ENCODE assay signal across 1 cellular context in the genomic region with DNA sequence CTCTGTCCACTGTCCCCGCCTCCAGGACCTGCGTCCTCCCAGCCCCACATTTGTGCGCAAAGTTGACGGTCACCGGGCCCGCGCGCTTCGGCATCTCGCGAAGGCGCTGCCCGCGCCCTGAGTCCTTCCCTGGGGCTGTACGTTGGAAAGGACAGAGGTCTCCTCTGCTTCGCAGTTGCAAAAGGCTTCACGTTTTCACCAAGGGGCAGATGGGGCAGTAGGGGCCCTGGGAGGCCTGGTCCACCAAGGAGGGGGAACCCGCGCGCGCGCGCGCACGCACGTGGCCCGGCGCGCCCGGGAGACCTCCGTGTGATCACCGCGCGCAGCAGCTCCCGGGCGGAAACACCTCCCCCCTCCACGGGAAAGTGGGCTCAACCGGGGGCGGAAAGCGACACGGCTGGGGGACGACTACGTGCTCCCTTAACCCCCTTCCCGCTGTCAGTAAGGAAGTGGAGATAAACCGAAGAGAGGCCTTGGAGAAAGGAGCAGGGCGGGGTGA.
A peak's percentile ranks its signal among the peaks of the same experiment; 100 is the strongest.
TF ChIP-seq lines count a peak whose summit lies in the region.

No MANE protein-coding gene starts in this region.

TF ChIP-seq in HepG2, 621 proteins besides CTCF, POLR2A, EP300 and RAD21 (continues in another document):
- no peak for TF ChIP-seq ZNF883 (CRISPR knock-in tag; IDR thresholded peaks at IDR 0.05; ENCODE audit: not compliant biosample characterization)
- no peak for TF ChIP-seq RFX1 (IDR thresholded peaks at IDR 0.05)
- TF ChIP-seq, protein P1, sequence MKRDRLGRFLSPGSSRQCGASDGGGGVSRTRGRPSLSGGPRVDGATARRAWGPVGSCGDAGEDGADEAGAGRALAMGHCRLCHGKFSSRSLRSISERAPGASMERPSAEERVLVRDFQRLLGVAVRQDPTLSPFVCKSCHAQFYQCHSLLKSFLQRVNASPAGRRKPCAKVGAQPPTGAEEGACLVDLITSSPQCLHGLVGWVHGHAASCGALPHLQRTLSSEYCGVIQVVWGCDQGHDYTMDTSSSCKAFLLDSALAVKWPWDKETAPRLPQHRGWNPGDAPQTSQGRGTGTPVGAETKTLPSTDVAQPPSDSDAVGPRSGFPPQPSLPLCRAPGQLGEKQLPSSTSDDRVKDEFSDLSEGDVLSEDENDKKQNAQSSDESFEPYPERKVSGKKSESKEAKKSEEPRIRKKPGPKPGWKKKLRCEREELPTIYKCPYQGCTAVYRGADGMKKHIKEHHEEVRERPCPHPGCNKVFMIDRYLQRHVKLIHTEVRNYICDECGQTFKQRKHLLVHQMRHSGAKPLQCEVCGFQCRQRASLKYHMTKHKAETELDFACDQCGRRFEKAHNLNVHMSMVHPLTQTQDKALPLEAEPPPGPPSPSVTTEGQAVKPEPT (CRISPR knock-in tag; IDR thresholded peaks at IDR 0.05; ENCODE audit: low read depth) = no peak
- TF ChIP-seq ZNF343 (CRISPR knock-in tag; IDR thresholded peaks at IDR 0.05) = no peak
- TF ChIP-seq ISL2 (CRISPR knock-in tag; IDR thresholded peaks at IDR 0.05) = no peak
- TF ChIP-seq KLF11 (CRISPR knock-in tag; IDR thresholded peaks at IDR 0.05) = no peak
- TF ChIP-seq KAT2B (IDR thresholded peaks at IDR 0.05; ENCODE audit: borderline replicate concordance, low read depth, low read length) = no peak
- no peak for TF ChIP-seq ZNF816 (CRISPR knock-in tag; IDR thresholded peaks at IDR 0.05; ENCODE audit: borderline replicate concordance)
- TF ChIP-seq GATA4 (IDR thresholded peaks at IDR 0.05; ENCODE audit: borderline replicate concordance, low read depth) = no peak
- peak; percentile 91 for TF ChIP-seq PRPF4 (IDR thresholded peaks at IDR 0.05; ENCODE audit: low read depth, low read length, poor library complexity, severe bottlenecking)
- TF ChIP-seq, protein P2, sequence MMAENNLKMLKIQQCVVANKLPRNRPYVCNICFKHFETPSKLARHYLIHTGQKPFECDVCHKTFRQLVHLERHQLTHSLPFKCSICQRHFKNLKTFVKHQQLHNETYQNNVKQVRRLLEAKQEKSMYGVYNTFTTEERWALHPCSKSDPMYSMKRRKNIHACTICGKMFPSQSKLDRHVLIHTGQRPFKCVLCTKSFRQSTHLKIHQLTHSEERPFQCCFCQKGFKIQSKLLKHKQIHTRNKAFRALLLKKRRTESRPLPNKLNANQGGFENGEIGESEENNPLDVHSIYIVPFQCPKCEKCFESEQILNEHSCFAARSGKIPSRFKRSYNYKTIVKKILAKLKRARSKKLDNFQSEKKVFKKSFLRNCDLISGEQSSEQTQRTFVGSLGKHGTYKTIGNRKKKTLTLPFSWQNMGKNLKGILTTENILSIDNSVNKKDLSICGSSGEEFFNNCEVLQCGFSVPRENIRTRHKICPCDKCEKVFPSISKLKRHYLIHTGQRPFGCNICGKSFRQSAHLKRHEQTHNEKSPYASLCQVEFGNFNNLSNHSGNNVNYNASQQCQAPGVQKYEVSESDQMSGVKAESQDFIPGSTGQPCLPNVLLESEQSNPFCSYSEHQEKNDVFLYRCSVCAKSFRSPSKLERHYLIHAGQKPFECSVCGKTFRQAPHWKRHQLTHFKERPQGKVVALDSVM (CRISPR knock-in tag; IDR thresholded peaks at IDR 0.05) = no peak
- TF ChIP-seq TAF1 (CRISPR knock-in tag; IDR thresholded peaks at IDR 0.05) = no peak
- TF ChIP-seq SP2 (CRISPR knock-in tag; IDR thresholded peaks at IDR 0.05) = no peak
- TF ChIP-seq JUN (CRISPR knock-in tag; IDR thresholded peaks at IDR 0.05) = no peak
- no peak for TF ChIP-seq ZFP1 (CRISPR knock-in tag; IDR thresholded peaks at IDR 0.05)
- no peak for TF ChIP-seq TAF15 (IDR thresholded peaks at IDR 0.05; ENCODE audit: low read depth, low read length, poor library complexity, severe bottlenecking)
- TF ChIP-seq, protein P3, sequence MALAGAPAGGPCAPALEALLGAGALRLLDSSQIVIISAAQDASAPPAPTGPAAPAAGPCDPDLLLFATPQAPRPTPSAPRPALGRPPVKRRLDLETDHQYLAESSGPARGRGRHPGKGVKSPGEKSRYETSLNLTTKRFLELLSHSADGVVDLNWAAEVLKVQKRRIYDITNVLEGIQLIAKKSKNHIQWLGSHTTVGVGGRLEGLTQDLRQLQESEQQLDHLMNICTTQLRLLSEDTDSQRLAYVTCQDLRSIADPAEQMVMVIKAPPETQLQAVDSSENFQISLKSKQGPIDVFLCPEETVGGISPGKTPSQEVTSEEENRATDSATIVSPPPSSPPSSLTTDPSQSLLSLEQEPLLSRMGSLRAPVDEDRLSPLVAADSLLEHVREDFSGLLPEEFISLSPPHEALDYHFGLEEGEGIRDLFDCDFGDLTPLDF (CRISPR knock-in tag; IDR thresholded peaks at IDR 0.05) = no peak
- TF ChIP-seq SMC3 (IDR thresholded peaks at IDR 0.05; ENCODE audit: low read length) = no peak
- no peak for TF ChIP-seq ZNF891 (CRISPR knock-in tag; IDR thresholded peaks at IDR 0.05)
- TF ChIP-seq, protein P4, sequence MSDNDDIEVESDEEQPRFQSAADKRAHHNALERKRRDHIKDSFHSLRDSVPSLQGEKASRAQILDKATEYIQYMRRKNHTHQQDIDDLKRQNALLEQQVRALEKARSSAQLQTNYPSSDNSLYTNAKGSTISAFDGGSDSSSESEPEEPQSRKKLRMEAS (IDR thresholded peaks at IDR 0.05) = no peak
- no peak for TF ChIP-seq SNAPC2 (CRISPR knock-in tag; IDR thresholded peaks at IDR 0.05)
- TF ChIP-seq U2AF1 (optimal IDR thresholded peaks at IDR 0.05; ENCODE audit: low read depth, low read length) = no peak
- no peak for TF ChIP-seq HMGA1 (CRISPR knock-in tag; conservative IDR thresholded peaks at IDR 0.05)
- TF ChIP-seq SP5 (CRISPR knock-in tag; IDR thresholded peaks at IDR 0.05; ENCODE audit: borderline replicate concordance, low read depth) = no peak
- no peak for TF ChIP-seq NONO (IDR thresholded peaks at IDR 0.05)
- TF ChIP-seq NONO (CRISPR knock-in tag; conservative IDR thresholded peaks at IDR 0.05) = no peak; the same call in 1 of the 2 replicates
- TF ChIP-seq ZNF75D (CRISPR knock-in tag; IDR thresholded peaks at IDR 0.05; ENCODE audit: borderline replicate concordance) = no peak
- TF ChIP-seq ELF3 (CRISPR knock-in tag; IDR thresholded peaks at IDR 0.05) = no peak
- TF ChIP-seq, protein P5, sequence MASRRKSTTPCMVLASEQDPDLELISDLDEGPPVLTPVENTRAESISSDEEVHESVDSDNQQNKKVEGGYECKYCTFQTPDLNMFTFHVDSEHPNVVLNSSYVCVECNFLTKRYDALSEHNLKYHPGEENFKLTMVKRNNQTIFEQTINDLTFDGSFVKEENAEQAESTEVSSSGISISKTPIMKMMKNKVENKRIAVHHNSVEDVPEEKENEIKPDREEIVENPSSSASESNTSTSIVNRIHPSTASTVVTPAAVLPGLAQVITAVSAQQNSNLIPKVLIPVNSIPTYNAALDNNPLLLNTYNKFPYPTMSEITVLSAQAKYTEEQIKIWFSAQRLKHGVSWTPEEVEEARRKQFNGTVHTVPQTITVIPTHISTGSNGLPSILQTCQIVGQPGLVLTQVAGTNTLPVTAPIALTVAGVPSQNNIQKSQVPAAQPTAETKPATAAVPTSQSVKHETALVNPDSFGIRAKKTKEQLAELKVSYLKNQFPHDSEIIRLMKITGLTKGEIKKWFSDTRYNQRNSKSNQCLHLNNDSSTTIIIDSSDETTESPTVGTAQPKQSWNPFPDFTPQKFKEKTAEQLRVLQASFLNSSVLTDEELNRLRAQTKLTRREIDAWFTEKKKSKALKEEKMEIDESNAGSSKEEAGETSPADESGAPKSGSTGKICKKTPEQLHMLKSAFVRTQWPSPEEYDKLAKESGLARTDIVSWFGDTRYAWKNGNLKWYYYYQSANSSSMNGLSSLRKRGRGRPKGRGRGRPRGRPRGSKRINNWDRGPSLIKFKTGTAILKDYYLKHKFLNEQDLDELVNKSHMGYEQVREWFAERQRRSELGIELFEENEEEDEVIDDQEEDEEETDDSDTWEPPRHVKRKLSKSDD (CRISPR knock-in tag; IDR thresholded peaks at IDR 0.05; ENCODE audit: low read depth) = peak; percentile 94
- TF ChIP-seq MAF1 (CRISPR knock-in tag; IDR thresholded peaks at IDR 0.05; ENCODE audit: borderline replicate concordance) = no peak
- TF ChIP-seq CAMTA2 (CRISPR knock-in tag; IDR thresholded peaks at IDR 0.05; ENCODE audit: borderline replicate concordance) = 0 out of 2 replicates have a peak, but pooled peaks have one; percentile 66
- no peak for TF ChIP-seq FOXO1 (CRISPR knock-in tag; IDR thresholded peaks at IDR 0.05)
- no peak for TF ChIP-seq SAFB2 (CRISPR knock-in tag; IDR thresholded peaks at IDR 0.05; ENCODE audit: borderline replicate concordance, low read depth)
- TF ChIP-seq KMT2A (CRISPR knock-in tag; IDR thresholded peaks at IDR 0.05) = no peak
- TF ChIP-seq, protein P6, sequence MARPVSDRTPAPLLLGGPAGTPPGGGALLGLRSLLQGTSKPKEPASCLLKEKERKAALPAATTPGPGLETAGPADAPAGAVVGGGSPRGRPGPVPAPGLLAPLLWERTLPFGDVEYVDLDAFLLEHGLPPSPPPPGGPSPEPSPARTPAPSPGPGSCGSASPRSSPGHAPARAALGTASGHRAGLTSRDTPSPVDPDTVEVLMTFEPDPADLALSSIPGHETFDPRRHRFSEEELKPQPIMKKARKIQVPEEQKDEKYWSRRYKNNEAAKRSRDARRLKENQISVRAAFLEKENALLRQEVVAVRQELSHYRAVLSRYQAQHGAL (CRISPR knock-in tag; IDR thresholded peaks at IDR 0.05; ENCODE audit: not compliant biosample characterization) = no peak
- no peak for TF ChIP-seq BORCS8-MEF2B (CRISPR knock-in tag; IDR thresholded peaks at IDR 0.05)
- no peak; the same call in 1 of the 2 replicates for TF ChIP-seq REL (CRISPR knock-in tag; conservative IDR thresholded peaks at IDR 0.05)
- TF ChIP-seq ZSCAN29 (CRISPR knock-in tag; conservative IDR thresholded peaks at IDR 0.05) = no peak
- TF ChIP-seq ZNF253 (CRISPR knock-in tag; IDR thresholded peaks at IDR 0.05; ENCODE audit: borderline replicate concordance) = peak; percentile 69; the same call in 1 of the 2 replicates
- TF ChIP-seq ZC3H13 (CRISPR knock-in tag; IDR thresholded peaks at IDR 0.05) = 0 out of 2 replicates have a peak, but pooled peaks have one; percentile 3
- no peak for TF ChIP-seq NCOA2 (CRISPR knock-in tag; IDR thresholded peaks at IDR 0.05)
- TF ChIP-seq TBX3 (IDR thresholded peaks at IDR 0.05; ENCODE audit: borderline replicate concordance) = no peak
- TF ChIP-seq SALL2 (CRISPR knock-in tag; IDR thresholded peaks at IDR 0.05) = no peak
- TF ChIP-seq XBP1 (CRISPR knock-in tag; IDR thresholded peaks at IDR 0.05) = no peak
- no peak for TF ChIP-seq ZNF724P (CRISPR knock-in tag; IDR thresholded peaks at IDR 0.05; ENCODE audit: borderline replicate concordance)
- TF ChIP-seq PAF1 (CRISPR knock-in tag; IDR thresholded peaks at IDR 0.05) = no peak
- no peak for TF ChIP-seq HOXA7 (CRISPR knock-in tag; IDR thresholded peaks at IDR 0.05)
- TF ChIP-seq RBFOX2 (IDR thresholded peaks at IDR 0.05; ENCODE audit: low read depth, low read length) = peak; percentile 66; the same call in 1 of the 2 replicates
- TF ChIP-seq ZNF430 (CRISPR knock-in tag; IDR thresholded peaks at IDR 0.05) = no peak
- TF ChIP-seq SETDB1 (CRISPR knock-in tag; IDR thresholded peaks at IDR 0.05; ENCODE audit: borderline replicate concordance) = no peak
- TF ChIP-seq ZNF143 (CRISPR knock-in tag; IDR thresholded peaks at IDR 0.05) = no peak
- no peak for TF ChIP-seq ZNF780A (CRISPR knock-in tag; IDR thresholded peaks at IDR 0.05)
- no peak for TF ChIP-seq FIP1L1 (IDR thresholded peaks at IDR 0.05; ENCODE audit: borderline replicate concordance, insufficient read depth, low read depth, low read length)
- no peak for TF ChIP-seq HNRNPH1 (optimal IDR thresholded peaks at IDR 0.05; ENCODE audit: low read depth, low read length)
- no peak for TF ChIP-seq ATF7 (IDR thresholded peaks at IDR 0.05)
- TF ChIP-seq ATF7 (CRISPR knock-in tag; IDR thresholded peaks at IDR 0.05) = no peak; the same call in 1 of the 2 replicates
- TF ChIP-seq ZNF451 (CRISPR knock-in tag; IDR thresholded peaks at IDR 0.05) = no peak
- no peak for TF ChIP-seq MIER2 (CRISPR knock-in tag; IDR thresholded peaks at IDR 0.05)
- TF ChIP-seq, protein P7, sequence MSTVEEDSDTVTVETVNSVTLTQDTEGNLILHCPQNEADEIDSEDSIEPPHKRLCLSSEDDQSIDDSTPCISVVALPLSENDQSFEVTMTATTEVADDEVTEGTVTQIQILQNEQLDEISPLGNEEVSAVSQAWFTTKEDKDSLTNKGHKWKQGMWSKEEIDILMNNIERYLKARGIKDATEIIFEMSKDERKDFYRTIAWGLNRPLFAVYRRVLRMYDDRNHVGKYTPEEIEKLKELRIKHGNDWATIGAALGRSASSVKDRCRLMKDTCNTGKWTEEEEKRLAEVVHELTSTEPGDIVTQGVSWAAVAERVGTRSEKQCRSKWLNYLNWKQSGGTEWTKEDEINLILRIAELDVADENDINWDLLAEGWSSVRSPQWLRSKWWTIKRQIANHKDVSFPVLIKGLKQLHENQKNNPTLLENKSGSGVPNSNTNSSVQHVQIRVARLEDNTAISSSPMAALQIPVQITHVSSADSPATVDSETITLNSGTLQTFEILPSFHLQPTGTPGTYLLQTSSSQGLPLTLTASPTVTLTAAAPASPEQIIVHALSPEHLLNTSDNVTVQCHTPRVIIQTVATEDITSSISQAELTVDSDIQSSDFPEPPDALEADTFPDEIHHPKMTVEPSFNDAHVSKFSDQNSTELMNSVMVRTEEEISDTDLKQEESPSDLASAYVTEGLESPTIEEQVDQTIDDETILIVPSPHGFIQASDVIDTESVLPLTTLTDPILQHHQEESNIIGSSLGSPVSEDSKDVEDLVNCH (CRISPR knock-in tag; IDR thresholded peaks at IDR 0.05) = no peak
- TF ChIP-seq FOXJ3 (CRISPR knock-in tag; IDR thresholded peaks at IDR 0.05; ENCODE audit: borderline replicate concordance) = no peak
- TF ChIP-seq ZBTB38 (CRISPR knock-in tag; IDR thresholded peaks at IDR 0.05) = peak; percentile 79
- no peak for TF ChIP-seq ZNF543 (CRISPR knock-in tag; IDR thresholded peaks at IDR 0.05)
- TF ChIP-seq AGO2 (optimal IDR thresholded peaks at IDR 0.05; ENCODE audit: low read depth, low read length) = peak; percentile 77
- peak; percentile 16; the same call in 1 of the 2 replicates for TF ChIP-seq JDP2 (CRISPR knock-in tag; IDR thresholded peaks at IDR 0.05; ENCODE audit: borderline replicate concordance)
- no peak for TF ChIP-seq SRSF9 (IDR thresholded peaks at IDR 0.05; ENCODE audit: borderline replicate concordance, insufficient read depth, low read depth, low read length, poor library complexity, severe bottlenecking)
- TF ChIP-seq, protein P8, sequence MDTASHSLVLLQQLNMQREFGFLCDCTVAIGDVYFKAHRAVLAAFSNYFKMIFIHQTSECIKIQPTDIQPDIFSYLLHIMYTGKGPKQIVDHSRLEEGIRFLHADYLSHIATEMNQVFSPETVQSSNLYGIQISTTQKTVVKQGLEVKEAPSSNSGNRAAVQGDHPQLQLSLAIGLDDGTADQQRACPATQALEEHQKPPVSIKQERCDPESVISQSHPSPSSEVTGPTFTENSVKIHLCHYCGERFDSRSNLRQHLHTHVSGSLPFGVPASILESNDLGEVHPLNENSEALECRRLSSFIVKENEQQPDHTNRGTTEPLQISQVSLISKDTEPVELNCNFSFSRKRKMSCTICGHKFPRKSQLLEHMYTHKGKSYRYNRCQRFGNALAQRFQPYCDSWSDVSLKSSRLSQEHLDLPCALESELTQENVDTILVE (CRISPR knock-in tag; IDR thresholded peaks at IDR 0.05) = no peak
- no peak for TF ChIP-seq SIX1 (CRISPR knock-in tag; IDR thresholded peaks at IDR 0.05; ENCODE audit: borderline replicate concordance)
